15 cellular contexts compared by ENCODE assay signal in the genomic region with DNA sequence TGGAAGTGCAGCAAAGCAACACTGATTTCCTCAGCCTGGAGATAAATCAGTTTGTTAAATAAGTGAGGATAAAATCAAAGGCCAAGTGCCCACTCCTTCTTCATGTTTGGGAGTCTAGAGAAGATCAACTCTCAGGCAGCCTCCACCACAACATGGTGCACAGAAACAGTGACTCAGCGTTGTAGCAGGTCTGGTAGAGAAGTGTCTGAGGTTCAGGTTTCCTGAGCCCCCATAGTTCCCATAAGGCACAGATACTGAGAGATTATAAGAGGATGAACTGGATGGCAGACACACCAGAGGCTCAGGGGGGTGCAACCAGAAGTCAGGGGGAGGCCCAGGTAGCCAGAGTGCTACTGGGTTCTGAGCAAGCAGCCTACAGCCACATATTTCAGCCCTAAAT.
DNase-seq lines count a peak whose midpoint lies in the region; ATAC-seq, FAIRE-seq and TF ChIP-seq lines count a peak whose summit lies in the region.
"Had no signal": no experiment of that assay in that cellular context is flagged by ENCODE, and none has a peak within 500 bp of the region (broad histone marks: within the 10 kb centered on the region; RNA-seq: fewer than 3 reads in every experiment).

No MANE protein-coding gene starts in this region.

- TF ChIP-seq POLR2A in H54 (IDR thresholded peaks at IDR 0.05; ENCODE audit: low read depth, low read length), result no peak

- peak overlapping the region; percentile 1 for H3K18ac ChIP-seq in trophoblast cell (ENCODE audit: low read length)

- H3K79me2 ChIP-seq in trophoblast cell (ENCODE audit: control insufficient read depth, insufficient read depth, low read length, poor library complexity), result peaks cover 2% of the 10 kb centered on the region

- no peak overlapping the region for H4K12ac ChIP-seq in trophoblast cell (ENCODE audit: low read depth, low read length)

- no peak for DNase-seq in H54 (ENCODE audit: insufficient read length, low spot score)
- peak; percentile 25 for DNase-seq in NCI-H69 (lab: John Stamatoyannopoulos, UW)
- peak; percentile 25 for DNase-seq in dermis blood vessel endothelial cell
- DNase-seq in trophoblast cell, result no peak
- no peak for DNase-seq in inferior parietal cortex (ENCODE audit: extremely low spot score)
- no peak for DNase-seq in COLO668 (lab: John Stamatoyannopoulos, UW; ENCODE audit: unreplicated experiment)
- DNase-seq: activated CD4-positive, alpha-beta T cell treated with anti-CD3 and anti-CD28 coated beads, Interleukin-2, amount 10 ng/mL, durations not matched to agents 7 days and 5 days; effector memory CD4-positive, alpha-beta T cell; mucosa of descending colon; NCI-H1417 treated with DMSO at 0.1 percent for 48 hours; T-helper 2 cell had no signal

- no peaks in the 10 kb centered on the region for H3K9me3 ChIP-seq in trophoblast cell (ENCODE audit: insufficient read depth, low read depth, low read length)
- H3K9me3 ChIP-seq: BLaER1 treated with 17β-estradiol and CSF1 and Interleukin-3, amounts not matched to agents 10 nM and 100 nM; mucosa of descending colon had no signal

- no peaks in the 10 kb centered on the region for H3K27me3 ChIP-seq in trophoblast cell (ENCODE audit: insufficient read depth, low read length)
- H3K27me3 ChIP-seq: BLaER1 treated with 17β-estradiol and CSF1 and Interleukin-3, amounts not matched to agents 10 nM and 100 nM had no signal

- WGBS in trophoblast cell (ENCODE audit: extremely low coverage, insufficient coverage, insufficient read length), result no CpG with 5 or more reads among the region's 1 CpG

- H2BK120ac ChIP-seq in trophoblast cell (ENCODE audit: insufficient read depth, low read length, poor library complexity), result no peak overlapping the region

- peak overlapping the region; percentile 26 for H2BK12ac ChIP-seq in trophoblast cell (ENCODE audit: low read length)

- peak overlapping the region; percentile 30 for H2AFZ ChIP-seq in trophoblast cell (ENCODE audit: insufficient read depth, low read length, poor library complexity)

- no peak overlapping the region for H3K9ac ChIP-seq in trophoblast cell (ENCODE audit: low read length)
- H3K9ac ChIP-seq: BLaER1 treated with 17β-estradiol and CSF1 and Interleukin-3, amounts not matched to agents 10 nM and 100 nM had no signal

- peak overlapping the region; percentile 62 for H3K23ac ChIP-seq in trophoblast cell (ENCODE audit: low read length)

- FAIRE-seq in H54 (lab: Jason Lieb, UNC), result peak; percentile 87
- FAIRE-seq: islet of Langerhans, RCC 7860 had no signal

- no peak overlapping the region for H2BK5ac ChIP-seq in trophoblast cell (ENCODE audit: low read depth, low read length, poor library complexity)

- no peak overlapping the region for H3K4ac ChIP-seq in trophoblast cell (ENCODE audit: low read depth, low read length)

- no peak overlapping the region for H3K4me3 ChIP-seq in trophoblast cell (ENCODE audit: low read depth, low read length)
- H3K4me3 ChIP-seq: BLaER1 treated with 17β-estradiol and CSF1 and Interleukin-3, amounts not matched to agents 10 nM and 100 nM; mucosa of descending colon had no signal

- no peak overlapping the region for H3K27ac ChIP-seq in trophoblast cell (ENCODE audit: low read depth, low read length)
- H3K27ac ChIP-seq: BLaER1 treated with 17β-estradiol and CSF1 and Interleukin-3, amounts not matched to agents 10 nM and 100 nM had no signal

- no peak overlapping the region for H3K4me2 ChIP-seq in trophoblast cell (ENCODE audit: low read length)
- H3K4me2 ChIP-seq: BLaER1 treated with 17β-estradiol and CSF1 and Interleukin-3, amounts not matched to agents 10 nM and 100 nM had no signal

- no peak overlapping the region for H3K14ac ChIP-seq in trophoblast cell (ENCODE audit: low read length)

- H4K8ac ChIP-seq in trophoblast cell (ENCODE audit: low read depth, low read length), result no peak overlapping the region

- H4K91ac ChIP-seq in trophoblast cell (ENCODE audit: low read depth, low read length), result no peak overlapping the region

- no peaks in the 10 kb centered on the region for H3K4me1 ChIP-seq in trophoblast cell (ENCODE audit: control insufficient read depth in 1 of 2, insufficient read depth in 2 of 2, low read length in 2 of 2)
- H3K4me1 ChIP-seq: BLaER1 treated with 17β-estradiol and CSF1 and Interleukin-3, amounts not matched to agents 10 nM and 100 nM had no signal

- no peak overlapping the region for H2AK5ac ChIP-seq in trophoblast cell (ENCODE audit: low read length)

- no peak for ATAC-seq in HG02885 (IDR thresholded peaks at IDR 0.05; ENCODE audit: poor library complexity, unreplicated experiment)
- ATAC-seq: mucosa of descending colon had no signal

- H3K79me1 ChIP-seq in trophoblast cell (ENCODE audit: low read length), result peaks cover 2% of the 10 kb centered on the region

- H3K36me3 ChIP-seq in trophoblast cell (ENCODE audit: control insufficient read depth in 1 of 2, insufficient read depth in 2 of 2, low read length in 2 of 2), result no peaks in the 10 kb centered on the region
- H3K36me3 ChIP-seq: BLaER1 treated with 17β-estradiol and CSF1 and Interleukin-3, amounts not matched to agents 10 nM and 100 nM had no signal

Comparison
In these comparisons a context has a peak if more than half of its experiments do, and no peak if none do; other contexts are left out.
1. DNase-seq: peak in NCI-H69 (single experiment) and dermis blood vessel endothelial cell (single experiment); none in H54 (single experiment), trophoblast cell (0 of 2), inferior parietal cortex (single experiment) and COLO668 (single experiment).